In genomic region chr15:77983708-77984445, GRCh38 we compare ENCODE assay signal across 15 cellular contexts.
DNase-seq lines count a peak whose midpoint lies in the region; ATAC-seq and TF ChIP-seq lines count a peak whose summit lies in the region.
"Had no signal": no experiment of that assay in that cellular context is flagged by ENCODE, and none has a peak within 500 bp of the region (broad histone marks: within the 10 kb centered on the region; RNA-seq: fewer than 3 reads in every experiment).

No MANE protein-coding gene starts in this region.

- no peak for ATAC-seq in stimulated activated naive CD8-positive, alpha-beta T cell treated with anti-CD3 and anti-CD28 coated beads, Interleukin-15, amount 100 ng/mL, for 72 hours
- ATAC-seq in HG02623 (IDR thresholded peaks at IDR 0.05; ENCODE audit: unreplicated experiment): no peak
- ATAC-seq: A549 had no signal

- no peaks in the 10 kb centered on the region for H3K36me3 Mint-ChIP-seq in endothelial cell (ENCODE audit: low read depth, unreplicated experiment)

- peaks cover 5% of the 10 kb centered on the region for H3K4me1 Mint-ChIP-seq in endothelial cell (ENCODE audit: unreplicated experiment)
- H3K4me1 Mint-ChIP-seq in stimulated activated naive CD8-positive, alpha-beta T cell treated with anti-CD3 and anti-CD28 coated beads, Interleukin-15, amount 100 ng/mL, for 72 hours: peaks cover 3% of the 10 kb centered on the region

- intact Hi-C loops in sigmoid colon (cut with DNase I): no loop called here

- no peaks in the 10 kb centered on the region for H3K27me3 ChIP-seq in sigmoid colon
- H3K27me3 ChIP-seq: SJSA1, vagina had no signal

- H3K9me3 ChIP-seq in sigmoid colon: no peaks in the 10 kb centered on the region
- H3K9me3 ChIP-seq: A549, neutrophil, SJSA1, vagina had no signal

- DNase-seq in activated CD8-positive, alpha-beta memory T cell treated with anti-CD3 and anti-CD28 coated beads, Interleukin-2, amount 50 U/mL, for 4 hours: peak; percentile 14
- no peak for DNase-seq in activated CD8-positive, alpha-beta memory T cell treated with anti-CD3 and anti-CD28 coated beads for 24 hours
- peak; percentile 37 for DNase-seq in KBM-7
- DNase-seq in endothelial cell (ENCODE audit: low spot score): peak; percentile 3
- DNase-seq in sigmoid colon: peak; percentile 62
- no peak for DNase-seq in stimulated activated naive CD8-positive, alpha-beta T cell treated with anti-CD3 and anti-CD28 coated beads, Interleukin-15, amount 100 ng/mL, for 72 hours
- no peak for DNase-seq in activated T-cell treated with anti-CD3 and anti-CD28 coated beads, Interleukin-2, amount 50 U/mL, for 48 hours
- DNase-seq: NCI-H1436 treated with DMSO at 0.1 percent for 48 hours; stimulated activated CD4-positive, alpha-beta T cell treated with anti-CD3 and anti-CD28 coated beads, Interleukin-15, amount 100 ng/mL, for 24 hours; stimulated activated CD8-positive, alpha-beta memory T cell treated with anti-CD3 and anti-CD28 coated beads, Interleukin-4, amount 100 ng/mL, for 48 hours had no signal

- WGBS in sigmoid colon, 2 donors: 23 to 52% methylated on average over 15 of the region's 15 CpGs

- no peaks in the 10 kb centered on the region for H3K9me3 Mint-ChIP-seq in endothelial cell (ENCODE audit: unreplicated experiment)
- H3K9me3 Mint-ChIP-seq in stimulated activated naive CD8-positive, alpha-beta T cell treated with anti-CD3 and anti-CD28 coated beads, Interleukin-15, amount 100 ng/mL, for 72 hours: no peaks in the 10 kb centered on the region

- peaks cover 0 to 8% (median 6%) of the 10 kb centered on the region in 4 donors for H3K4me1 ChIP-seq in sigmoid colon
- H3K4me1 ChIP-seq: A549, SJSA1 had no signal

- no peak overlapping the region for H3K4me3 Mint-ChIP-seq in endothelial cell (ENCODE audit: unreplicated experiment)
- H3K4me3 Mint-ChIP-seq in stimulated activated naive CD8-positive, alpha-beta T cell treated with anti-CD3 and anti-CD28 coated beads, Interleukin-15, amount 100 ng/mL, for 72 hours: no peak overlapping the region

- TF ChIP-seq EP300 in sigmoid colon (IDR thresholded peaks at IDR 0.05): no peak

- no peak overlapping the region for H3K27ac Mint-ChIP-seq in endothelial cell (ENCODE audit: unreplicated experiment)
- H3K27ac Mint-ChIP-seq in stimulated activated naive CD8-positive, alpha-beta T cell treated with anti-CD3 and anti-CD28 coated beads, Interleukin-15, amount 100 ng/mL, for 72 hours: peak overlapping the region in 1 of 2 donors; percentile 22

- TF ChIP-seq POLR2A in sigmoid colon (IDR thresholded peaks at IDR 0.05): no peak

- TF ChIP-seq CTCF in endothelial cell (IDR thresholded peaks at IDR 0.05; ENCODE audit: unreplicated experiment) (peak; percentile 22), sigmoid colon (IDR thresholded peaks at IDR 0.05) (no peak)

- no peak overlapping the region for H3K4me3 ChIP-seq in sigmoid colon
- H3K4me3 ChIP-seq: A549, SJSA1, vagina had no signal

- in situ Hi-C loops in KBM-7 (cut with MboI; ENCODE audit: low pct_unique_long_range_greater_than_20kb, low sequenced_read_pairs): no loop called here

- peaks cover 9% of the 10 kb centered on the region for H3K27me3 Mint-ChIP-seq in endothelial cell (ENCODE audit: unreplicated experiment)
- H3K27me3 Mint-ChIP-seq in stimulated activated naive CD8-positive, alpha-beta T cell treated with anti-CD3 and anti-CD28 coated beads, Interleukin-15, amount 100 ng/mL, for 72 hours: peaks cover 11% of the 10 kb centered on the region

- no peak overlapping the region for H3K27ac ChIP-seq in sigmoid colon
- H3K27ac ChIP-seq: A549, neutrophil, SJSA1, vagina had no signal

- H3K36me3 ChIP-seq in sigmoid colon: no peaks in the 10 kb centered on the region
- H3K36me3 ChIP-seq: neutrophil, SJSA1, vagina had no signal

Comparison
In these comparisons a context has a peak if more than half of its experiments do, and no peak if none do; other contexts are left out.
1. DNase-seq: peak in activated CD8-positive, alpha-beta memory T cell treated with anti-CD3 and anti-CD28 coated beads, Interleukin-2, amount 50 U/mL, for 4 hours (single experiment), KBM-7 (single experiment), endothelial cell (single experiment) and sigmoid colon (single experiment); none in activated CD8-positive, alpha-beta memory T cell treated with anti-CD3 and anti-CD28 coated beads for 24 hours (single experiment), stimulated activated naive CD8-positive, alpha-beta T cell treated with anti-CD3 and anti-CD28 coated beads, Interleukin-15, amount 100 ng/mL, for 72 hours (0 of 2) and activated T-cell treated with anti-CD3 and anti-CD28 coated beads, Interleukin-2, amount 50 U/mL, for 48 hours (0 of 2).